In genomic region chr2:85539361-85540130, GRCh38 we compare ENCODE assay signal across 1 cellular context.
A peak's percentile ranks its signal among the peaks of the same experiment; 100 is the strongest.
TF ChIP-seq lines count a peak whose summit lies in the region.

No MANE protein-coding gene starts in this region.

TF ChIP-seq in A549, 52 proteins besides CTCF, POLR2A, EP300 and RAD21 (continued from another document):
- TF ChIP-seq BCL3 (IDR thresholded peaks at IDR 0.05) (peak; percentile 92), TFCP2L1 (CRISPR knock-in tag; IDR thresholded peaks at IDR 0.05) (peak; percentile 86), MYC (IDR thresholded peaks at IDR 0.05; ENCODE audit: borderline replicate concordance, low read length) (peak; percentile 94; the same call in 1 of the 2 replicates), KDM1A (IDR thresholded peaks at IDR 0.05; ENCODE audit: low read depth) (no peak), REST (IDR thresholded peaks at IDR 0.05) (no peak), HDAC2 (IDR thresholded peaks at IDR 0.05) (peak; percentile 56; the same call in 1 of the 2 replicates), HOXB13 (CRISPR knock-in tag; IDR thresholded peaks at IDR 0.05; ENCODE audit: low read depth) (0 out of 2 replicates have a peak, but pooled peaks have one; percentile 19), FOSL2 (IDR thresholded peaks at IDR 0.05) (no peak), FOSL2 (CRISPR knock-in tag; IDR thresholded peaks at IDR 0.05) (no peak), USF2 (IDR thresholded peaks at IDR 0.05) (peak; percentile 70), NPAS2 (CRISPR knock-in tag; IDR thresholded peaks at IDR 0.05; ENCODE audit: borderline replicate concordance) (0 out of 2 replicates have a peak, but pooled peaks have one; percentile 18), HOXB5 (CRISPR knock-in tag; IDR thresholded peaks at IDR 0.05) (peak; percentile 76; the same call in 1 of the 2 replicates), POLR2AphosphoS2 (conservative IDR thresholded peaks at IDR 0.05; ENCODE audit: low read length) (peak; percentile 39; the same call in 1 of the 2 replicates), GATA3 (IDR thresholded peaks at IDR 0.05; ENCODE audit: borderline replicate concordance) (peak; percentile 36; the same call in 1 of the 2 replicates), E2F6 (IDR thresholded peaks at IDR 0.05; ENCODE audit: borderline replicate concordance, low read depth) (peak; percentile 84)
